ENCODE assay signal across 3 cellular contexts in the genomic region with DNA sequence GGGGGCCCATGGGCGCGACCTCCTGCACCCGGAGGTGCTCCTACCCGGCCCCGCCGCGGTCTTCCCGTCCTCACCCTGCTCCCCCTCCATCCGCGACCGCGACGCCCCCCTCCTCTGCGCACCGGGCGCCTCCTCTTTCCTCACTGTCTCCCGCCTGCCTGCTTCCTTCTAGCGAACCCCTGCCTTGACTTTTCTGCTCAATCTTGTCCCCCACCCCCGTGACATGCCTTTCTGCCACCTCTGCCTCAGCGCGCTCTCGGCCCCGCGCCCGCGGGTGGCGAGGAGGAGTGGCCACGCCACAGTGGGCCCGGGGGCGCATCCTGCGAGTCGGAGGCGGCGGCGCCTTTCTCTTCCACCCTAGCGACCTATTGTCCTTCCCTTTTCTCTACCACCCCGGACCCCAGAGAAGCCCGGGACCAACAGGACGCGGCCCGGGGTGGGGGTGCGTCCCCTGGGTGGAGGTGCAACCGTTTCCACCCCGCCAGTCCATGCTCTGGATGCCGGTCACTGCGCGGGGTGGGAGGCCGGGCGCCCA.
TF ChIP-seq lines count a peak whose summit lies in the region.

No MANE protein-coding gene starts in this region.

TF ChIP-seq in SK-N-SH, 30 proteins besides CTCF, POLR2A, EP300 and RAD21:
- TF ChIP-seq TCF12 (IDR thresholded peaks at IDR 0.05) (no peak), EZH2phosphoT487 (IDR thresholded peaks at IDR 0.05; ENCODE audit: borderline replicate concordance, low read depth) (no peak), YY1 (IDR thresholded peaks at IDR 0.05; ENCODE audit: low read depth) (no peak), CHD2 (IDR thresholded peaks at IDR 0.05; ENCODE audit: low read length, partially characterized antibody) (no peak), SIN3A (IDR thresholded peaks at IDR 0.05; ENCODE audit: borderline replicate concordance, low read depth, low read length) (no peak), FOXJ3 (CRISPR knock-in tag; IDR thresholded peaks at IDR 0.05) (no peak), POLR2AphosphoS5 (IDR thresholded peaks at IDR 0.05; ENCODE audit: low read depth, low read length) (no peak), TAF1 (IDR thresholded peaks at IDR 0.05; ENCODE audit: borderline replicate concordance, low read depth, low read length) (no peak), RCOR1 (IDR thresholded peaks at IDR 0.05; ENCODE audit: low read length) (no peak), FOSL2 (IDR thresholded peaks at IDR 0.05; ENCODE audit: borderline replicate concordance, low read depth) (no peak)

TF ChIP-seq in SK-N-SH treated with all-trans-retinoic acid at 6 μM for 48 hours, 23 proteins besides CTCF, POLR2A, EP300 and RAD21:
- TF ChIP-seq SNAI2 (CRISPR knock-in tag; IDR thresholded peaks at IDR 0.05) (no peak), ISL1 (CRISPR knock-in tag; IDR thresholded peaks at IDR 0.05) (no peak), TCF4 (CRISPR knock-in tag; IDR thresholded peaks at IDR 0.05; ENCODE audit: borderline replicate concordance) (no peak)
- TF ChIP-seq, protein P1, sequence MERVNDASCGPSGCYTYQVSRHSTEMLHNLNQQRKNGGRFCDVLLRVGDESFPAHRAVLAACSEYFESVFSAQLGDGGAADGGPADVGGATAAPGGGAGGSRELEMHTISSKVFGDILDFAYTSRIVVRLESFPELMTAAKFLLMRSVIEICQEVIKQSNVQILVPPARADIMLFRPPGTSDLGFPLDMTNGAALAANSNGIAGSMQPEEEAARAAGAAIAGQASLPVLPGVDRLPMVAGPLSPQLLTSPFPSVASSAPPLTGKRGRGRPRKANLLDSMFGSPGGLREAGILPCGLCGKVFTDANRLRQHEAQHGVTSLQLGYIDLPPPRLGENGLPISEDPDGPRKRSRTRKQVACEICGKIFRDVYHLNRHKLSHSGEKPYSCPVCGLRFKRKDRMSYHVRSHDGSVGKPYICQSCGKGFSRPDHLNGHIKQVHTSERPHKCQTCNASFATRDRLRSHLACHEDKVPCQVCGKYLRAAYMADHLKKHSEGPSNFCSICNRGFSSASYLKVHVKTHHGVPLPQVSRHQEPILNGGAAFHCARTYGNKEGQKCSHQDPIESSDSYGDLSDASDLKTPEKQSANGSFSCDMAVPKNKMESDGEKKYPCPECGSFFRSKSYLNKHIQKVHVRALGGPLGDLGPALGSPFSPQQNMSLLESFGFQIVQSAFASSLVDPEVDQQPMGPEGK (CRISPR knock-in tag; IDR thresholded peaks at IDR 0.05; ENCODE audit: borderline replicate concordance), result no peak
- TF ChIP-seq, protein P2, sequence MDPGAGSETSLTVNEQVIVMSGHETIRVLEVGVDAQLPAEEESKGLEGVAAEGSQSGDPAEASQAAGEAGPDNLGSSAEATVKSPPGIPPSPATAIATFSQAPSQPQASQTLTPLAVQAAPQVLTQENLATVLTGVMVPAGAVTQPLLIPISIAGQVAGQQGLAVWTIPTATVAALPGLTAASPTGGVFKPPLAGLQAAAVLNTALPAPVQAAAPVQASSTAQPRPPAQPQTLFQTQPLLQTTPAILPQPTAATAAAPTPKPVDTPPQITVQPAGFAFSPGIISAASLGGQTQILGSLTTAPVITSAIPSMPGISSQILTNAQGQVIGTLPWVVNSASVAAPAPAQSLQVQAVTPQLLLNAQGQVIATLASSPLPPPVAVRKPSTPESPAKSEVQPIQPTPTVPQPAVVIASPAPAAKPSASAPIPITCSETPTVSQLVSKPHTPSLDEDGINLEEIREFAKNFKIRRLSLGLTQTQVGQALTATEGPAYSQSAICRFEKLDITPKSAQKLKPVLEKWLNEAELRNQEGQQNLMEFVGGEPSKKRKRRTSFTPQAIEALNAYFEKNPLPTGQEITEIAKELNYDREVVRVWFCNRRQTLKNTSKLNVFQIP (CRISPR knock-in tag; IDR thresholded peaks at IDR 0.05; ENCODE audit: borderline replicate concordance, low read depth), result no peak

TF ChIP-seq in H1, 55 proteins besides CTCF, POLR2A, EP300 and RAD21:
- TF ChIP-seq SUZ12 (IDR thresholded peaks at IDR 0.05; ENCODE audit: low read length) (peak; percentile 96; the same call in 1 of the 2 replicates), TAF1 (IDR thresholded peaks at IDR 0.05; ENCODE audit: low read depth, low read length) (0 out of 2 replicates have a peak, but pooled peaks have one; percentile 15), CBX5 (IDR thresholded peaks at IDR 0.05; ENCODE audit: low read depth, low read length) (no peak), GABPA (IDR thresholded peaks at IDR 0.05; ENCODE audit: borderline replicate concordance, insufficient read depth, low read length) (peak; percentile 7; the same call in 1 of the 2 replicates), SIN3A (conservative IDR thresholded peaks at IDR 0.05 in 1 of 2, IDR thresholded peaks at IDR 0.05 in 1 of 2; ENCODE audit: low read depth in 1 of 2, low read length in 2 of 2) (no peak), EZH2 (IDR thresholded peaks at IDR 0.05; ENCODE audit: low read depth, low read length, severe bottlenecking) (peak; percentile 82)
TF ChIP-seq in H1: peak in this region for 4.
